32 cellular contexts compared by ENCODE assay signal in the genomic region with DNA sequence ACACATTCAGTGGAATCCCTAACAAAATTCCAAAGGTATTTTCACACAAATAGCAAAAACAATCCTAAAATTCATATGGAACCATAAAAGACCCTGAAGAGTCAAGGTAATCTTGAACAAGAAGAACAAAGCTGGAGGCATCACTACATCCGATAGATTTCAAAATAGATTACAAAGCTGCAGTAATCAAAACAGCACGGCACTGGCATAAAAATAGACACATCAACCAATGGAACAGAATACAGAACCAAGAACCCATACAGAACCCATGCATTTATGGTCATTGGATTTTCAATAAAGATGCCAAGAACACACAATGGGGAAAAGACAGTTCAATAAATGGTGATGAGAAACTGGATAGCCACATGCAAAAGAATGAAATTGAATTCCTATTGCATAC.
"Had no signal": no experiment of that assay in that cellular context is flagged by ENCODE, and none has a peak within 500 bp of the region (broad histone marks: within the 10 kb centered on the region; RNA-seq: fewer than 3 reads in every experiment).

No MANE protein-coding gene starts in this region.

- H3K27me3 ChIP-seq: adrenal gland, ascending aorta, body of pancreas, brain microvascular endothelial cell, breast epithelium, cardiac muscle cell had no signal

- H3K27ac ChIP-seq: adrenal gland, ascending aorta, body of pancreas, brain microvascular endothelial cell, breast epithelium, cardiac muscle cell had no signal

- H3K4me1 ChIP-seq: adrenal gland, ascending aorta, body of pancreas, breast epithelium had no signal

- H3K4me3 ChIP-seq: adrenal gland, ascending aorta, body of pancreas, breast epithelium, cardiac muscle cell had no signal

- DNase-seq: activated effector memory CD4-positive, alpha-beta T cell treated with anti-CD3 and anti-CD28 coated beads, Interleukin-2, amount 50 U/mL, for 16 hours; activated effector memory CD4-positive, alpha-beta T cell treated with Interleukin-2 at 50 U/mL for 16 hours; activated gamma-delta T cell; activated gamma-delta T cell treated with Interleukin-2 at 50 U/mL for 16 hours; activated naive CD4-positive, alpha-beta T cell; activated naive CD4-positive, alpha-beta T cell treated with anti-CD3 and anti-CD28 coated beads for 36 hours; activated naive CD4-positive, alpha-beta T cell treated with anti-CD3 and anti-CD28 coated beads, Interleukin-2, amount 10 ng/mL, durations not matched to agents 7 days and 5 days; activated naive CD4-positive, alpha-beta T cell treated with anti-CD3 and anti-CD28 coated beads, Interleukin-2, amount 50 U/mL, for 16 hours; activated naive CD4-positive, alpha-beta T cell treated with Interleukin-2 at 50 U/mL for 16 hours; activated naive CD8-positive, alpha-beta T cell treated with anti-CD3 and anti-CD28 coated beads for 36 hours; activated naive CD8-positive, alpha-beta T cell treated with anti-CD3 and anti-CD28 coated beads, Interleukin-2, amount 10 ng/mL, durations not matched to agents 7 days and 5 days; activated naive CD8-positive, alpha-beta T cell treated with anti-CD3 and anti-CD28 coated beads, Interleukin-2, amount 50 U/mL, for 24 hours; activated T-cell treated with anti-CD3 and anti-CD28 coated beads, Interleukin-2, amount 50 U/mL, for 1 hour; activated T-cell treated with anti-CD3 and anti-CD28 coated beads, Interleukin-2, amount 50 U/mL, for 24 hours; activated T-cell treated with anti-CD3 and anti-CD28 coated beads, Interleukin-2, amount 50 U/mL, for 4 hours; activated T-cell treated with anti-CD3 and anti-CD28 coated beads, Interleukin-2, amount 50 U/mL, for 48 hours; activated T-cell treated with anti-CD3 and anti-CD28 coated beads, Interleukin-2, amount 50 U/mL, for 72 hours; adrenal gland; amniotic stem cell; amygdala; anterior cingulate cortex; aorta; body of pancreas; brain microvascular endothelial cell; caudate nucleus; central memory CD4-positive, alpha-beta T cell; cerebellar nuclear complex had no signal

- FAIRE-seq: astrocyte, bronchial epithelial cell had no signal

- H3K36me3 ChIP-seq: brain microvascular endothelial cell had no signal
